ENCODE assay signal across 15 cellular contexts in the genomic region with DNA sequence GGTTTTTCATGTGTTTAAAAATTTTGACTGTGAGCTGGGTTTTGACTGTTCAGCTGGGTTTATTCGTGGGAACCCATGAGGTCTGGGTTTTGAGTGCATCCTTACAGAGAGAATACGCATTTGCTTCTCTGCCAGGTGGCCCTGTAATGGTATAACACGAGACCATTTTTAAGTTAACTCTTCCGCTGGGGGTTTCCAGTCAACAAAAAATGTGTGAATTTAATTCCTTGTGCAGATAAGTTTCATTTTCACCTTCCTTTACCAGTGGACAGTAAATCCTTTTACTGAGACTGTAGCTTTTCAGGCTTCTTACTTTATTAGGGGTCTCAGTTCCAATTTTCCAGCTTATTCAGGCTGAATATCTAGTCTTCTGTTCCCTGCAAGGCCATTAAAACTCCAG.
DNase-seq lines count a peak whose midpoint lies in the region; ATAC-seq, FAIRE-seq and TF ChIP-seq lines count a peak whose summit lies in the region.
"Had no signal": no experiment of that assay in that cellular context is flagged by ENCODE, and none has a peak within 500 bp of the region (broad histone marks: within the 10 kb centered on the region; RNA-seq: fewer than 3 reads in every experiment).

No MANE protein-coding gene starts in this region.

- H2AFZ ChIP-seq in GM12878 (ENCODE audit: control insufficient read depth, low read depth, low read length) = peak overlapping the region; percentile 72
- no peak overlapping the region for H2AFZ ChIP-seq in mammary epithelial cell (ENCODE audit: low read depth, low read length)

- H3K4me1 ChIP-seq in GM12878 (ENCODE audit: control insufficient read depth, insufficient read depth, low read length) (peaks cover 14% of the 10 kb centered on the region), mammary epithelial cell (ENCODE audit: insufficient read depth, low read length) (no peaks in the 10 kb centered on the region)

- peak in 1 of 2 experiments; percentile 28; a peak in 1 of 4 replicates for TF ChIP-seq EP300 in GM12878 (IDR thresholded peaks at IDR 0.05; ENCODE audit: borderline replicate concordance in 1 of 2, control insufficient read depth in 1 of 2, low read depth in 2 of 2, low read length in 2 of 2)

- peak; percentile 40 for DNase-seq in GM12878 (ENCODE audit: low read depth, low spot score)
- DNase-seq in HuH-7 (ENCODE audit: low spot score) = no peak
- no peak for DNase-seq in mammary epithelial cell
- no peak for DNase-seq in hippocampal formation (lab: John Stamatoyannopoulos, UW)
- DNase-seq: activated CD4-positive, alpha-beta T cell treated with anti-CD3 and anti-CD28 coated beads, Interleukin-2, amount 10 ng/mL, durations not matched to agents 7 days and 5 days; activated effector memory CD4-positive, alpha-beta T cell treated with anti-CD3 and anti-CD28 coated beads, Interleukin-2, amount 50 U/mL, for 16 hours; CD8-positive, alpha-beta T cell; OCI-M1; retina had no signal

- BruUV-seq in GM12878 (replicated peaks; lab: Mats Ljungman, UMichigan) (no TSS peak), mammary epithelial cell (replicated peaks; lab: Mats Ljungman, UMichigan) (no TSS peak)

- H3K9me3 ChIP-seq in GM12878 (replicated peaks; ENCODE audit: control insufficient read depth, insufficient read depth, low read length) (no peaks in the 10 kb centered on the region), mammary epithelial cell (replicated peaks; ENCODE audit: insufficient read depth, low read length) (no peaks in the 10 kb centered on the region)
- H3K9me3 ChIP-seq: HAP-1 had no signal

- TF ChIP-seq CTCF in GM12878 (IDR thresholded peaks at IDR 0.05 in 2 of 3, conservative IDR thresholded peaks at IDR 0.05 in 1 of 3; ENCODE audit: control insufficient read depth in 2 of 3, extremely low read depth in 1 of 3, insufficient read depth in 1 of 3, low read depth in 3 of 3, low read length in 3 of 3) = no peak
- no peak for TF ChIP-seq CTCF in mammary epithelial cell (conservative IDR thresholded peaks at IDR 0.05 in 1 of 2, IDR thresholded peaks at IDR 0.05 in 1 of 2; ENCODE audit: extremely low read depth in 1 of 2, insufficient read depth in 1 of 2, low read depth in 1 of 2, low read length in 2 of 2)

- intact Hi-C loops in GM12878 (cut with micrococcal nuclease; ENCODE audit: unreplicated experiment) (no loop called here), mammary epithelial cell (cut with micrococcal nuclease) (no loop called here)

- in situ Hi-C loops in GM12878 (cut with MboI) (no loop called here), mammary epithelial cell (cut with MboI; ENCODE audit: low sequenced_read_pairs in 2 of 2) (no loop called here)

- 61% methylated on average over 4 of the region's 4 CpGs for WGBS in GM12878 (ENCODE audit: insufficient coverage, insufficient replicate concordance, low lambda C conversion rate, missing lambda C conversion rate)
- 83% methylated on average over 4 of the region's 4 CpGs for WGBS in mammary epithelial cell (ENCODE audit: low coverage, missing lambda C conversion rate)

- H3K79me2 ChIP-seq in GM12878 (ENCODE audit: control insufficient read depth, insufficient read depth, low read length) = no peaks in the 10 kb centered on the region
- H3K79me2 ChIP-seq in mammary epithelial cell (ENCODE audit: insufficient read depth, low read length) = no peaks in the 10 kb centered on the region

- RAD21 ChIA-PET in GM12878 (lab: Charles Lee; ENCODE audit: unreplicated experiment) = interaction anchor here (1.1 to 2.1 kb wide), 6 partner anchors 37 to 316 kb away, joined by 3 to 5 read pairs (median 5); no protein-coding TSS in a partner anchor

- H4K20me1 ChIP-seq in GM12878 (ENCODE audit: control insufficient read depth, insufficient read depth) (no peaks in the 10 kb centered on the region), mammary epithelial cell (ENCODE audit: insufficient read depth, low read length) (no peaks in the 10 kb centered on the region)

- peak overlapping the region; percentile 86 for H3K4me2 ChIP-seq in GM12878 (ENCODE audit: control insufficient read depth, insufficient read depth)
- H3K4me2 ChIP-seq in mammary epithelial cell (ENCODE audit: insufficient read depth, low read depth, low read length) = no peak overlapping the region

- SMC1A ChIA-PET in GM12878 (lab: Charles Lee; ENCODE audit: uncharacterized antibody, unreplicated experiment) = interaction anchor here (0.8 to 2.8 kb wide), 15 partner anchors 10 to 280 kb away, joined by 3 to 12 read pairs (median 4); no protein-coding TSS in a partner anchor

- H3K27ac ChIP-seq in GM12878 (ENCODE audit: control insufficient read depth, insufficient read depth) = peak overlapping the region; percentile 85
- no peak overlapping the region for H3K27ac ChIP-seq in mammary epithelial cell (ENCODE audit: insufficient read depth, low read depth, low read length)

- H3K36me3 ChIP-seq in GM12878 (ENCODE audit: control insufficient read depth in 2 of 2, insufficient read depth in 2 of 2, low read length in 1 of 2) (no peaks in the 10 kb centered on the region), mammary epithelial cell (ENCODE audit: insufficient read depth, low read length) (no peaks in the 10 kb centered on the region)
- H3K36me3 ChIP-seq: HAP-1 had no signal

- H3K4me3 ChIP-seq in GM12878 (peak overlapping the region; percentile 46; the same call in 1 of the 2 replicates), mammary epithelial cell (replicated peaks in 1 of 3; ENCODE audit: insufficient read depth in 1 of 3, low read depth in 2 of 3, low read length in 3 of 3) (no peak overlapping the region)
- H3K4me3 ChIP-seq: HAP-1 had no signal

- H3K9ac ChIP-seq in GM12878 (ENCODE audit: control insufficient read depth, insufficient read depth, low read length) = peak overlapping the region; percentile 72
- no peak overlapping the region for H3K9ac ChIP-seq in mammary epithelial cell (ENCODE audit: insufficient read depth, low read length)

- H3K27me3 ChIP-seq in GM12878 (replicated peaks in 1 of 2; ENCODE audit: control insufficient read depth in 2 of 2, insufficient read depth in 2 of 2, low read length in 1 of 2) (no peaks in the 10 kb centered on the region), mammary epithelial cell (ENCODE audit: insufficient read depth, low read length) (no peaks in the 10 kb centered on the region)

- no peak for TF ChIP-seq POLR2A in GM12878 (IDR thresholded peaks at IDR 0.05; ENCODE audit: low read depth, low read length)

- ATAC-seq in GM18499 (IDR thresholded peaks at IDR 0.05; ENCODE audit: insufficient read depth, unreplicated experiment) (peak; percentile 63), GM19395 (IDR thresholded peaks at IDR 0.05; ENCODE audit: unreplicated experiment) (peak; percentile 78), HG02973 (IDR thresholded peaks at IDR 0.05; ENCODE audit: unreplicated experiment) (peak; percentile 58), GM12878 (peak; percentile 88), GM21786 (IDR thresholded peaks at IDR 0.05; ENCODE audit: unreplicated experiment) (no peak)
- ATAC-seq: CD8-positive, alpha-beta T cell had no signal

- dilution Hi-C loops in mammary epithelial cell (cut with HindIII; ENCODE audit: low sequenced_read_pairs) = no loop called here

- peak; percentile 71 for FAIRE-seq in GM12878 (lab: Jason Lieb, UNC)
- FAIRE-seq: endothelial cell of umbilical vein had no signal

- no peak for TF ChIP-seq RAD21 in GM12878 (IDR thresholded peaks at IDR 0.05; ENCODE audit: insufficient read depth, low read depth, low read length)

- POLR2A ChIA-PET in GM12878 (lab: Charles Lee) = interaction anchor here (0.5 to 2.1 kb wide), 5 partner anchors 11 to 392 kb away, joined by 3 to 6 read pairs (median 4); no protein-coding TSS in a partner anchor

- CTCF ChIA-PET in GM12878 (lab: Yijun Ruan, JAX) (interaction anchor here (0.9 to 2.0 kb wide), 6 partner anchors 11 to 601 kb away, joined by 3 to 4 read pairs (median 3); no protein-coding TSS in a partner anchor), mammary epithelial cell (lab: Charles Lee; ENCODE audit: low non-redundant PET) (no interaction called here)

TF ChIP-seq in GM12878, 131 proteins besides CTCF, POLR2A, EP300 and RAD21 (continues in another document):
- no peak for TF ChIP-seq SUZ12 (IDR thresholded peaks at IDR 0.05; ENCODE audit: unreplicated experiment)
- TF ChIP-seq GATAD2B (conservative IDR thresholded peaks at IDR 0.05; ENCODE audit: low read depth) = 0 out of 2 replicates have a peak, but pooled peaks have one; percentile 29
- no peak for TF ChIP-seq EZH2 (IDR thresholded peaks at IDR 0.05; ENCODE audit: borderline replicate concordance, control insufficient read depth, low read depth, low read length)
- TF ChIP-seq RFX5 (IDR thresholded peaks at IDR 0.05; ENCODE audit: low read depth, low read length) = no peak
- no peak for TF ChIP-seq JUND (IDR thresholded peaks at IDR 0.05; ENCODE audit: low read depth, low read length)
- TF ChIP-seq HDAC6 (IDR thresholded peaks at IDR 0.05; ENCODE audit: unreplicated experiment) = no peak
- no peak for TF ChIP-seq ASH2L (IDR thresholded peaks at IDR 0.05; ENCODE audit: borderline replicate concordance, low read depth)
- no peak for TF ChIP-seq STAT1 (conservative IDR thresholded peaks at IDR 0.05)
- TF ChIP-seq SMARCA5 (IDR thresholded peaks at IDR 0.05) = no peak
- 0 out of 2 replicates have a peak, but pooled peaks have one; percentile 26 for TF ChIP-seq YY1 (IDR thresholded peaks at IDR 0.05; ENCODE audit: low read depth, low read length)
- no peak; the same call in 1 of the 2 replicates for TF ChIP-seq POLR2AphosphoS5 (IDR thresholded peaks at IDR 0.05; ENCODE audit: low read length)
- TF ChIP-seq, protein P1, sequence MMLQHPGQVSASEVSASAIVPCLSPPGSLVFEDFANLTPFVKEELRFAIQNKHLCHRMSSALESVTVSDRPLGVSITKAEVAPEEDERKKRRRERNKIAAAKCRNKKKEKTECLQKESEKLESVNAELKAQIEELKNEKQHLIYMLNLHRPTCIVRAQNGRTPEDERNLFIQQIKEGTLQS (IDR thresholded peaks at IDR 0.05; ENCODE audit: borderline replicate concordance, extremely low read depth, low read depth, low read length) = no peak
- TF ChIP-seq MYC (IDR thresholded peaks at IDR 0.05; ENCODE audit: insufficient read depth, insufficient read length, insufficient replicate concordance, low read length, severe bottlenecking) = no peak
- peak; percentile 27 for TF ChIP-seq RELA (IDR thresholded peaks at IDR 0.05; ENCODE audit: borderline replicate concordance, partially characterized antibody)
